Comparison of ENCODE assay signal across 9 cellular contexts in genomic region chr2:105749583-105750399, GRCh38. TPM values are rescaled to one million over a fixed set of nuclear protein-coding genes. Genes with fewer than 3 reads are reported as not detected.
DNase-seq lines count a peak whose midpoint lies in the region; ATAC-seq and TF ChIP-seq lines count a peak whose summit lies in the region.
"Had no signal": no experiment of that assay in that cellular context is flagged by ENCODE, and none has a peak within 500 bp of the region (broad histone marks: within the 10 kb centered on the region; RNA-seq: fewer than 3 reads in every experiment).

No MANE protein-coding gene starts in this region.

- H3K9me3 ChIP-seq in AG04450 (ENCODE audit: control insufficient read depth, insufficient read depth, low read length) (0 out of 2 replicates have a peak, but pooled peaks cover 4% of the 10 kb centered on the region), adrenal gland (replicated peaks in 1 of 3) (no peaks in the 10 kb centered on the region)

- H3K4me1 ChIP-seq in adrenal gland (replicated peaks in 1 of 2) = peaks cover 31 to 46% of the 10 kb centered on the region in 2 donors

- peak overlapping the region; percentile 88 for H3K4me3 Mint-ChIP-seq in memory B cell

- peak overlapping the region; percentile 11 for H3K27ac ChIP-seq in AG04450 (ENCODE audit: low read depth, low read length)
- H3K27ac ChIP-seq in adrenal gland = peak overlapping the region in 3 of 5 donors; percentile 33 to 90 (median 51)
- H3K27ac ChIP-seq: KMS-11 had no signal

- 50 to 57% (median 51%) methylated on average over 16 to 18 of the region's 18 CpGs for WGBS in adrenal gland, 4 donors

- intact Hi-C loops in adrenal gland (cut with DNase I) = loop anchor here in 1 of 2 donors (10.0 kb wide), 1 partner anchor 135 kb away; no protein-coding TSS in a partner anchor

- H3K9me3 Mint-ChIP-seq in memory B cell = no peaks in the 10 kb centered on the region

- H3K36me3 ChIP-seq in adrenal gland (replicated peaks in 1 of 2) = no peaks in the 10 kb centered on the region

- H3K27me3 Mint-ChIP-seq in memory B cell = no peaks in the 10 kb centered on the region

- TF ChIP-seq CTCF in AG04450 (IDR thresholded peaks at IDR 0.05; ENCODE audit: low read depth, low read length) (no peak), NB4 (IDR thresholded peaks at IDR 0.05; ENCODE audit: low read depth, low read length) (no peak), adrenal gland (IDR thresholded peaks at IDR 0.05) (no peak)

- ATAC-seq in memory B cell (ENCODE audit: low read depth) (peak; percentile 57), GM19023 (IDR thresholded peaks at IDR 0.05; ENCODE audit: unreplicated experiment) (no peak), GM18870 (IDR thresholded peaks at IDR 0.05; ENCODE audit: unreplicated experiment) (no peak)

- peaks cover 69% of the 10 kb centered on the region for H3K4me1 Mint-ChIP-seq in memory B cell

- H3K27me3 ChIP-seq in AG04450 (ENCODE audit: control insufficient read depth, insufficient read depth, low read length) (no peaks in the 10 kb centered on the region), adrenal gland (no peaks in the 10 kb centered on the region)

- peak overlapping the region; percentile 98 for H3K27ac Mint-ChIP-seq in memory B cell

- POLR2A ChIA-PET in AG04450 (lab: Yijun Ruan, JAX) = no interaction called here

- CTCF ChIA-PET in AG04450 (lab: Charles Lee) = no interaction called here

- H3K36me3 Mint-ChIP-seq in memory B cell = peaks cover 15% of the 10 kb centered on the region

- TF ChIP-seq POLR2A in NB4 (IDR thresholded peaks at IDR 0.05; ENCODE audit: extremely low read depth, insufficient read length) (no peak), adrenal gland (IDR thresholded peaks at IDR 0.05) (peak in 1 of 2 donors; percentile 52)

- DNase-seq in AG04450 (ENCODE audit: low read depth, low spot score) (no peak), NB4 (ENCODE audit: low read depth) (peak; percentile 34), adrenal gland (peak; percentile 56 to 82 (median 72)), memory B cell (ENCODE audit: low spot score in 2 of 2) (peak in 1 of 2 donors; percentile 41), NCI-H526 treated with DMSO at 0.1 percent for 48 hours (lab: John Stamatoyannopoulos, UW) (no peak)
- no peak for DNase-seq in effector CD8-positive, alpha-beta T cell (lab: John Stamatoyannopoulos, UW)

- H3K4me3 ChIP-seq in AG04450 (ENCODE audit: low read depth, low read length) (no peak overlapping the region), NB4 (ENCODE audit: low read depth, low read length) (no peak overlapping the region), adrenal gland (no peak overlapping the region)

RNA-seq across cellular contexts. Expression of gene NCK2, which starts 5.1 kb away (rescaled TPM):
- polyA plus RNA-seq in AG04450 (2011; rRNA removed) = 18.9 and 20.5 TPM in 2 replicates
- 11.6 and 18.2 TPM in 2 replicates for polyA minus RNA-seq in AG04450 (2011; rRNA and poly(A)+ RNA removed)
- 10 to 100 TPM; 29.8 to 56.0 (median 43.4) TPM for total RNA-seq in adrenal gland
- 10 to 100 TPM; 13.7 to 20.5 (median 18.2) TPM for polyA plus RNA-seq in adrenal gland

Comparison
In these comparisons a context has a peak if more than half of its experiments do, and no peak if none do; other contexts are left out.
1. DNase-seq: peak in NB4 (single experiment) and adrenal gland (7 of 7); none in AG04450 (single experiment), effector CD8-positive, alpha-beta T cell (single experiment) and NCI-H526 treated with DMSO at 0.1 percent for 48 hours (single experiment).